ENCODE assay signal across 27 cellular contexts in the genomic region with DNA sequence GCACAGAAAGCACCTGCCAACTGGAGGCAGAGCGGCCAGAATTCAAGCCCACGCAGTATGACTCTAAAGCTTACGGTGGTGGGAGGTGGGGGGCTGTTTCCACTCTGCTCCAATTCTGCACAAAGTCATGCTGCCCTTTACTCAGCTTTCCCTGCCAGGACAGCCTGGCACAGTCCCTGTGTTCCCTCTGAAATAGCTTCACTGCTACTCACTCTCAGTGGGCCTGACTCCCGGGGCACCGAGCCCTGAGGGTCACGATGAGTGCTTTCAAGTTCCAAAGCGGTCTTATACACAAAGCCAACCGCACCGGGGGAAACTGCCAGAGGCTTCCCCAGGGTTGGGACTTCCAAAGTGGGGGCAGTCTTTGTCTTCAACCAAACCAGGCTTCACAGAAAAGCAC.
DNase-seq lines count a peak whose midpoint lies in the region; ATAC-seq and TF ChIP-seq lines count a peak whose summit lies in the region.
"Had no signal": no experiment of that assay in that cellular context is flagged by ENCODE, and none has a peak within 500 bp of the region (broad histone marks: within the 10 kb centered on the region; RNA-seq: fewer than 3 reads in every experiment).

No MANE protein-coding gene starts in this region.

- H3K4me3 Mint-ChIP-seq in endodermal cell (no peak overlapping the region), chondrocyte (ENCODE audit: unreplicated experiment) (no peak overlapping the region)
- no peak overlapping the region for H3K4me3 Mint-ChIP-seq in activated T-helper 17 cell treated with anti-CD3 and anti-CD28 coated beads, Interleukin-2, amount 50 U/mL, for 72 hours
- H3K4me3 Mint-ChIP-seq: activated CD8-positive, alpha-beta memory T cell treated with anti-CD3 and anti-CD28 coated beads, Interleukin-2, amount 10 ng/mL, durations not matched to agents 7 days and 5 days; activated naive CD4-positive, alpha-beta T cell treated with anti-CD3 and anti-CD28 coated beads, Interleukin-2, amount 10 ng/mL, durations not matched to agents 7 days and 5 days; dendritic cell treated with granulocyte-macrophage colony-stimulating factor and Interleukin-4, amounts not matched to agents 40 ng/mL and 50 ng/mL, for 4 days; natural killer cell treated with Interleukin-12 subunit alpha and Interleukin-12 subunit beta and Interleukin-15 and Interleukin-18, amount 100 ng/mL, for 72 hours had no signal

- H3K27me3 Mint-ChIP-seq in endodermal cell (ENCODE audit: insufficient read depth) (no peaks in the 10 kb centered on the region), chondrocyte (ENCODE audit: low read depth) (no peaks in the 10 kb centered on the region)
- peaks cover 17% of the 10 kb centered on the region for H3K27me3 Mint-ChIP-seq in activated T-helper 17 cell treated with anti-CD3 and anti-CD28 coated beads, Interleukin-2, amount 50 U/mL, for 72 hours
- H3K27me3 Mint-ChIP-seq: activated CD8-positive, alpha-beta memory T cell treated with anti-CD3 and anti-CD28 coated beads, Interleukin-2, amount 10 ng/mL, durations not matched to agents 7 days and 5 days; activated naive CD4-positive, alpha-beta T cell treated with anti-CD3 and anti-CD28 coated beads, Interleukin-2, amount 10 ng/mL, durations not matched to agents 7 days and 5 days; dendritic cell treated with granulocyte-macrophage colony-stimulating factor and Interleukin-4, amounts not matched to agents 40 ng/mL and 50 ng/mL, for 4 days had no signal

- H3K9me3 Mint-ChIP-seq in endodermal cell: no peaks in the 10 kb centered on the region
- H3K9me3 Mint-ChIP-seq in chondrocyte (ENCODE audit: low read depth): peaks cover 8% of the 10 kb centered on the region
- peaks cover 5% of the 10 kb centered on the region for H3K9me3 Mint-ChIP-seq in activated T-helper 17 cell treated with anti-CD3 and anti-CD28 coated beads, Interleukin-2, amount 50 U/mL, for 72 hours
- H3K9me3 Mint-ChIP-seq: dendritic cell treated with granulocyte-macrophage colony-stimulating factor and Interleukin-4, amounts not matched to agents 40 ng/mL and 50 ng/mL, for 4 days; natural killer cell treated with Interleukin-12 subunit alpha and Interleukin-12 subunit beta and Interleukin-15 and Interleukin-18, amount 100 ng/mL, for 72 hours had no signal

- no peaks in the 10 kb centered on the region for H3K9me3 ChIP-seq in MG63
- no peaks in the 10 kb centered on the region for H3K9me3 ChIP-seq in endodermal cell (ENCODE audit: control insufficient read depth, low read length)
- H3K9me3 ChIP-seq in osteoblast (ENCODE audit: low read depth, low read length): no peaks in the 10 kb centered on the region
- H3K9me3 ChIP-seq in tibial nerve: no peaks in the 10 kb centered on the region
- H3K9me3 ChIP-seq: BE2C, prostate gland, upper lobe of left lung had no signal

- TF ChIP-seq CTCF in endodermal cell (conservative IDR thresholded peaks at IDR 0.05) (no peak), osteoblast (IDR thresholded peaks at IDR 0.05; ENCODE audit: extremely low read depth, low read depth, low read length) (no peak), chondrocyte (IDR thresholded peaks at IDR 0.05) (no peak), tibial nerve (IDR thresholded peaks at IDR 0.05) (no peak)

- no peak overlapping the region for H3K4me2 ChIP-seq in osteoblast (ENCODE audit: insufficient read depth, low read length)

- H3K4me3 ChIP-seq in ACC112 (ENCODE audit: low read depth, low read length) (peak overlapping the region; percentile 11; the same call in 1 of the 2 replicates), MG63 (no peak overlapping the region), endodermal cell (ENCODE audit: low read length) (no peak overlapping the region), osteoblast (ENCODE audit: insufficient read depth, low read length) (no peak overlapping the region), tibial nerve (no peak overlapping the region)
- H3K4me3 ChIP-seq: prostate gland, SK-N-MC, upper lobe of left lung had no signal

- DNase-seq in MG63 (peak; percentile 83), endodermal cell (no peak), osteoblast (ENCODE audit: insufficient read length, low spot score, missing footprints) (peak; percentile 63), chondrocyte (ENCODE audit: low spot score) (no peak), tibial nerve (ENCODE audit: low spot score in 2 of 2) (no peak)
- DNase-seq: activated CD4-positive, alpha-beta T cell treated with anti-CD3 and anti-CD28 coated beads, Interleukin-2, amount 50 U/mL, for 1 hour; activated CD8-positive, alpha-beta memory T cell treated with anti-CD3 and anti-CD28 coated beads, Interleukin-2, amount 10 ng/mL, durations not matched to agents 7 days and 5 days; activated naive CD4-positive, alpha-beta T cell treated with anti-CD3 and anti-CD28 coated beads, Interleukin-2, amount 10 ng/mL, durations not matched to agents 7 days and 5 days; BE2C; DMS53; GF-D8; Kasumi-1; NCI-H1048; NCI-H1930; NCI-H226; NCI-H774; RPMI8226; stimulated activated CD8-positive, alpha-beta memory T cell treated with anti-CD3 and anti-CD28 coated beads, Interleukin-4, amount 100 ng/mL, for 48 hours; upper lobe of left lung had no signal

- H3K27ac ChIP-seq in ACC112 (ENCODE audit: low read depth, low read length) (peak overlapping the region; percentile 93), endodermal cell (ENCODE audit: low read depth, low read length) (peak overlapping the region; percentile 5), osteoblast (ENCODE audit: low read depth, low read length) (no peak overlapping the region), tibial nerve (no peak overlapping the region)
- H3K27ac ChIP-seq: prostate gland, SK-N-MC, upper lobe of left lung had no signal

- WGBS in endodermal cell (ENCODE audit: insufficient coverage in 1 of 2, insufficient read length in 1 of 2), 2 experiments: 68 to 89% methylated on average over 3 to 9 of the region's 9 CpGs
- 49 to 60% methylated on average over 9 of the region's 9 CpGs for WGBS in tibial nerve, 2 donors

- no peaks in the 10 kb centered on the region for H3K36me3 ChIP-seq in ACC112 (ENCODE audit: insufficient read depth, low read length)
- H3K36me3 ChIP-seq in MG63: no peaks in the 10 kb centered on the region
- H3K36me3 ChIP-seq in endodermal cell (ENCODE audit: control insufficient read depth, insufficient read depth, low read length): no peaks in the 10 kb centered on the region
- no peaks in the 10 kb centered on the region for H3K36me3 ChIP-seq in osteoblast (ENCODE audit: insufficient read depth, low read length)
- no peaks in the 10 kb centered on the region for H3K36me3 ChIP-seq in tibial nerve
- H3K36me3 ChIP-seq: BE2C, prostate gland, upper lobe of left lung had no signal

- no peak overlapping the region for H3K9ac ChIP-seq in endodermal cell (ENCODE audit: extremely low read depth, low read length, poor library complexity, severe bottlenecking)

- TF ChIP-seq EP300 in tibial nerve (IDR thresholded peaks at IDR 0.05): no peak

- H4K20me1 ChIP-seq in osteoblast (ENCODE audit: insufficient read depth, low read length): no peaks in the 10 kb centered on the region

- H3K4me1 ChIP-seq in ACC112 (ENCODE audit: control insufficient read depth, insufficient read depth, low read length, unreplicated experiment) (peaks cover 26% of the 10 kb centered on the region), endodermal cell (ENCODE audit: control insufficient read depth, insufficient read depth, low read length) (peaks cover 4% of the 10 kb centered on the region), osteoblast (ENCODE audit: insufficient read depth, low read length) (peaks cover 15% of the 10 kb centered on the region), tibial nerve (no peaks in the 10 kb centered on the region)
- H3K4me1 ChIP-seq: BE2C, prostate gland, upper lobe of left lung had no signal

- TF ChIP-seq POLR2A in tibial nerve (IDR thresholded peaks at IDR 0.05): no peak

- H3K79me2 ChIP-seq in ACC112 (ENCODE audit: control insufficient read depth, insufficient read depth, low read length, unreplicated experiment) (no peaks in the 10 kb centered on the region), osteoblast (ENCODE audit: insufficient read depth, low read length) (no peaks in the 10 kb centered on the region)

- peak overlapping the region; percentile 64 for H2AFZ ChIP-seq in ACC112 (ENCODE audit: low read length, unreplicated experiment)
- no peak overlapping the region for H2AFZ ChIP-seq in osteoblast (ENCODE audit: low read length)

- ATAC-seq in HG03565 (IDR thresholded peaks at IDR 0.05; ENCODE audit: unreplicated experiment): no peak
- no peak for ATAC-seq in activated T-helper 17 cell treated with anti-CD3 and anti-CD28 coated beads, Interleukin-2, amount 50 U/mL, for 72 hours (replicated peaks)
- ATAC-seq: activated CD8-positive, alpha-beta memory T cell treated with anti-CD3 and anti-CD28 coated beads, Interleukin-2, amount 10 ng/mL, durations not matched to agents 7 days and 5 days; HepG2; natural killer cell treated with Interleukin-12 subunit alpha and Interleukin-12 subunit beta and Interleukin-15 and Interleukin-18, amount 100 ng/mL, for 72 hours had no signal

- H3K27ac Mint-ChIP-seq in endodermal cell (no peak overlapping the region), chondrocyte (ENCODE audit: unreplicated experiment) (no peak overlapping the region)
- H3K27ac Mint-ChIP-seq in activated T-helper 17 cell treated with anti-CD3 and anti-CD28 coated beads, Interleukin-2, amount 50 U/mL, for 72 hours: no peak overlapping the region
- H3K27ac Mint-ChIP-seq: activated CD8-positive, alpha-beta memory T cell treated with anti-CD3 and anti-CD28 coated beads, Interleukin-2, amount 10 ng/mL, durations not matched to agents 7 days and 5 days; activated naive CD4-positive, alpha-beta T cell treated with anti-CD3 and anti-CD28 coated beads, Interleukin-2, amount 10 ng/mL, durations not matched to agents 7 days and 5 days; dendritic cell treated with granulocyte-macrophage colony-stimulating factor and Interleukin-4, amounts not matched to agents 40 ng/mL and 50 ng/mL, for 4 days; natural killer cell treated with Interleukin-12 subunit alpha and Interleukin-12 subunit beta and Interleukin-15 and Interleukin-18, amount 100 ng/mL, for 72 hours had no signal

- H3K36me3 Mint-ChIP-seq in endodermal cell (ENCODE audit: low read depth) (no peaks in the 10 kb centered on the region), chondrocyte (ENCODE audit: low read depth) (no peaks in the 10 kb centered on the region)
- H3K36me3 Mint-ChIP-seq in activated T-helper 17 cell treated with anti-CD3 and anti-CD28 coated beads, Interleukin-2, amount 50 U/mL, for 72 hours (ENCODE audit: low read depth): no peaks in the 10 kb centered on the region
- H3K36me3 Mint-ChIP-seq: activated CD8-positive, alpha-beta memory T cell treated with anti-CD3 and anti-CD28 coated beads, Interleukin-2, amount 10 ng/mL, durations not matched to agents 7 days and 5 days; activated naive CD4-positive, alpha-beta T cell treated with anti-CD3 and anti-CD28 coated beads, Interleukin-2, amount 10 ng/mL, durations not matched to agents 7 days and 5 days; natural killer cell treated with Interleukin-12 subunit alpha and Interleukin-12 subunit beta and Interleukin-15 and Interleukin-18, amount 100 ng/mL, for 72 hours had no signal

- no peaks in the 10 kb centered on the region; the same call in 1 of the 2 replicates for H3K27me3 ChIP-seq in ACC112 (ENCODE audit: insufficient read depth, low read length)
- H3K27me3 ChIP-seq in MG63: no peaks in the 10 kb centered on the region
- H3K27me3 ChIP-seq in endodermal cell (ENCODE audit: control insufficient read depth, insufficient read depth, low read length, poor library complexity, severe bottlenecking): no peaks in the 10 kb centered on the region
- no peaks in the 10 kb centered on the region for H3K27me3 ChIP-seq in osteoblast (ENCODE audit: insufficient read depth, low read length)
- no peaks in the 10 kb centered on the region for H3K27me3 ChIP-seq in tibial nerve
- H3K27me3 ChIP-seq: BE2C, upper lobe of left lung had no signal

- H3K4me1 Mint-ChIP-seq in endodermal cell: peaks cover 17% of the 10 kb centered on the region
- H3K4me1 Mint-ChIP-seq in chondrocyte (ENCODE audit: low read depth): no peaks in the 10 kb centered on the region
- H3K4me1 Mint-ChIP-seq in activated T-helper 17 cell treated with anti-CD3 and anti-CD28 coated beads, Interleukin-2, amount 50 U/mL, for 72 hours: no peaks in the 10 kb centered on the region
- H3K4me1 Mint-ChIP-seq: activated CD8-positive, alpha-beta memory T cell treated with anti-CD3 and anti-CD28 coated beads, Interleukin-2, amount 10 ng/mL, durations not matched to agents 7 days and 5 days; activated naive CD4-positive, alpha-beta T cell treated with anti-CD3 and anti-CD28 coated beads, Interleukin-2, amount 10 ng/mL, durations not matched to agents 7 days and 5 days had no signal

Comparison
In these comparisons a context has a peak if more than half of its experiments do, and no peak if none do; other contexts are left out.
1. H3K27ac ChIP-seq: peak in ACC112 (single experiment) and endodermal cell (single experiment); none in osteoblast (single experiment) and tibial nerve (0 of 4).
2. DNase-seq: peak in MG63 (single experiment) and osteoblast (single experiment); none in endodermal cell (single experiment), chondrocyte (single experiment) and tibial nerve (0 of 2).